Comparison of ENCODE assay signal across 15 cellular contexts in genomic region chr5:177189965-177190364, GRCh38.
"Had no signal": no experiment of that assay in that cellular context is flagged by ENCODE, and none has a peak within 500 bp of the region (broad histone marks: within the 10 kb centered on the region; RNA-seq: fewer than 3 reads in every experiment).

No MANE protein-coding gene starts in this region.

- H3K4me3 Mint-ChIP-seq: activated CD4-positive, alpha-beta T cell treated with anti-CD3 and anti-CD28 coated beads, Interleukin-2, amount 10 ng/mL, durations not matched to agents 24 days and 14 days; activated naive CD4-positive, alpha-beta T cell treated with anti-CD3 and anti-CD28 coated beads, Interleukin-2, amount 10 ng/mL, durations not matched to agents 7 days and 5 days; activated T-helper 17 cell treated with anti-CD3 and anti-CD28 coated beads, Interleukin-2, amount 50 U/mL, for 72 hours; natural killer cell treated with Interleukin-12 subunit alpha and Interleukin-12 subunit beta and Interleukin-15 and Interleukin-18, amount 100 ng/mL, for 72 hours had no signal

- H3K27ac ChIP-seq: gastroesophageal sphincter, left lung, tibial artery, uterus had no signal

- ATAC-seq: activated T-helper 17 cell treated with anti-CD3 and anti-CD28 coated beads, Interleukin-2, amount 50 U/mL, for 72 hours; gastroesophageal sphincter; left lung; natural killer cell treated with Interleukin-12 subunit alpha and Interleukin-12 subunit beta and Interleukin-15 and Interleukin-18, amount 100 ng/mL, for 72 hours had no signal

- H3K4me3 ChIP-seq: dorsolateral prefrontal cortex, gastroesophageal sphincter, left lung, tibial artery, uterus had no signal

- H3K27me3 Mint-ChIP-seq: activated CD4-positive, alpha-beta T cell treated with anti-CD3 and anti-CD28 coated beads, Interleukin-2, amount 10 ng/mL, durations not matched to agents 24 days and 14 days; activated naive CD4-positive, alpha-beta T cell treated with anti-CD3 and anti-CD28 coated beads, Interleukin-2, amount 10 ng/mL, durations not matched to agents 7 days and 5 days; activated T-helper 17 cell treated with anti-CD3 and anti-CD28 coated beads, Interleukin-2, amount 50 U/mL, for 72 hours; natural killer cell treated with Interleukin-12 subunit alpha and Interleukin-12 subunit beta and Interleukin-15 and Interleukin-18, amount 100 ng/mL, for 72 hours had no signal

- H3K4me1 Mint-ChIP-seq: activated naive CD4-positive, alpha-beta T cell treated with anti-CD3 and anti-CD28 coated beads, Interleukin-2, amount 10 ng/mL, durations not matched to agents 7 days and 5 days had no signal

- H3K27ac Mint-ChIP-seq: activated CD4-positive, alpha-beta T cell treated with anti-CD3 and anti-CD28 coated beads, Interleukin-2, amount 10 ng/mL, durations not matched to agents 24 days and 14 days; natural killer cell treated with Interleukin-12 subunit alpha and Interleukin-12 subunit beta and Interleukin-15 and Interleukin-18, amount 100 ng/mL, for 72 hours had no signal

- H3K36me3 Mint-ChIP-seq: natural killer cell treated with Interleukin-12 subunit alpha and Interleukin-12 subunit beta and Interleukin-15 and Interleukin-18, amount 100 ng/mL, for 72 hours had no signal

- H3K27me3 ChIP-seq: dorsolateral prefrontal cortex, gastroesophageal sphincter, left lung, tibial artery, uterus had no signal

- H3K9me3 Mint-ChIP-seq: activated CD4-positive, alpha-beta T cell treated with anti-CD3 and anti-CD28 coated beads, Interleukin-2, amount 10 ng/mL, durations not matched to agents 24 days and 14 days; activated naive CD4-positive, alpha-beta T cell treated with anti-CD3 and anti-CD28 coated beads, Interleukin-2, amount 10 ng/mL, durations not matched to agents 7 days and 5 days; activated T-helper 17 cell treated with anti-CD3 and anti-CD28 coated beads, Interleukin-2, amount 50 U/mL, for 72 hours; natural killer cell treated with Interleukin-12 subunit alpha and Interleukin-12 subunit beta and Interleukin-15 and Interleukin-18, amount 100 ng/mL, for 72 hours had no signal

- H3K36me3 ChIP-seq: uterus had no signal

- H3K9me3 ChIP-seq: gastroesophageal sphincter, left lung, tibial artery, uterus had no signal

- DNase-seq: activated CD4-positive, alpha-beta T cell treated with anti-CD3 and anti-CD28 coated beads, Interleukin-2, amount 10 ng/mL, durations not matched to agents 24 days and 14 days; activated CD4-positive, CD25-positive, alpha-beta regulatory T cell; activated naive CD4-positive, alpha-beta T cell treated with anti-CD3 and anti-CD28 coated beads, Interleukin-2, amount 10 ng/mL, durations not matched to agents 7 days and 5 days; dorsolateral prefrontal cortex; erythroblast; left lung; nucleus accumbens; stimulated activated CD4-positive, alpha-beta T cell treated with anti-CD3 and anti-CD28 coated beads, Interleukin-15, amount 100 ng/mL, for 24 hours; stimulated activated CD4-positive, alpha-beta T cell treated with anti-CD3 and anti-CD28 coated beads, Interleukin-4, amount 100 ng/mL, for 1 hour; stimulated activated naive CD4-positive, alpha-beta T cell; tibial artery; uterus had no signal
